In the genomic region with DNA sequence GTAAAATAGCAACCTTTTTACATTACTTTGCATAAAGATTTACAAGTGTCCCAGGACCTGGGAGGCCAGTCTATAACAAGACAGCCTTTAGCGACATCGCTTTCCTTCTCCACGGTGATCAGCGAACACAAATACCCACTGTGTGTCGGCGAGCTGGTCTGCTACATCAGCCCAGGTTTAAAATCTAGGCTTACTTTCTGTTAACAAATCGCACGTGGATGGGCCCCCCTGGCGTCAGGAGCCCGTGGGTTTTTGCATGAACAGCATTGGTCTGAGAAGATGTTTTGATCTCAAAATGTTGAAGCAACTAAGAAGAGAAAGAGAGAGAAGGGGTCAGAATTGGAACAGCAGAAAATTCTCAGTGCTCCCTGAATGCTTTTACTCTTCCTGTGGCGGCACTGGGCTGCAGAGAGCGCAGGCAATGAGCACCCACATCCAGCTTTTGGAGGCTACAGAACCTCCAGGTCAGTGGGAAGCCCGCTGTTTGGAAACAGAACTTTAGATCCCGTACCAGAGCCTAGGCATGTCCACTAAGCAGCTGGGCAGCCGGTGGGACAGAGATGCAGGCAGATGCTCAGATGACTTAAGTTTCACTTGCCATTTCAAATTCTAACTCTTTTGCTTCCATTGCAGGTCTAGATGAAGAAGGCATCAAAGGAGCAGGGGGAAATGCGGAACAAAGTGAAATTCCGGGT, we compare ENCODE assay signal across 17 cellular contexts. TPM values are rescaled to one million over a fixed set of nuclear protein-coding genes. Genes with fewer than 3 reads are reported as not detected.
DNase-seq lines count a peak whose midpoint lies in the region; ATAC-seq, FAIRE-seq and TF ChIP-seq lines count a peak whose summit lies in the region.
"Had no signal": no experiment of that assay in that cellular context is flagged by ENCODE, and none has a peak within 500 bp of the region (broad histone marks: within the 10 kb centered on the region; RNA-seq: fewer than 3 reads in every experiment).

No MANE protein-coding gene starts in this region.

- TF ChIP-seq RAD21 in H1 (IDR thresholded peaks at IDR 0.05 in 1 of 2, conservative IDR thresholded peaks at IDR 0.05 in 1 of 2; ENCODE audit: low read depth in 2 of 2, low read length in 2 of 2) = no peak

- H3K4me1 ChIP-seq in H9 (ENCODE audit: insufficient read depth, low read length) (peaks cover 10% of the 10 kb centered on the region), H1 (replicated peaks in 1 of 4; ENCODE audit: control insufficient read depth in 3 of 4, insufficient read depth in 4 of 4, low read length in 3 of 4) (peaks cover 0 to 20% (median 10%) of the 10 kb centered on the region in 4 experiments; a peak in 4 of 7 replicates)
- H3K4me1 ChIP-seq: SJSA1 had no signal

- peaks cover 45% of the 10 kb centered on the region in 2 experiments for H3K4me1 Mint-ChIP-seq in H9
- peaks cover 6% of the 10 kb centered on the region for H3K4me1 Mint-ChIP-seq in activated CD4-positive, alpha-beta T cell treated with anti-CD3 and anti-CD28 coated beads, Interleukin-2, amount 10 ng/mL, durations not matched to agents 24 days and 14 days

- no peak overlapping the region for H3T11ph ChIP-seq in H9 (ENCODE audit: low read length)

- no peaks in the 10 kb centered on the region for H3K27me3 ChIP-seq in H9 (ENCODE audit: insufficient read depth, low read length)
- H3K27me3 ChIP-seq in H1 (replicated peaks in 1 of 4; ENCODE audit: control insufficient read depth in 3 of 4, extremely low read depth in 1 of 4, insufficient read depth in 3 of 4, low read length in 3 of 4) = no peaks in the 10 kb centered on the region
- H3K27me3 ChIP-seq: SJSA1 had no signal

- TF ChIP-seq EP300 in H1 (IDR thresholded peaks at IDR 0.05; ENCODE audit: borderline replicate concordance in 1 of 2, low read depth in 2 of 2, low read length in 2 of 2) = no peak

- TF ChIP-seq CTCF in H9 (conservative IDR thresholded peaks at IDR 0.05) = no peak
- TF ChIP-seq CTCF in H1 (IDR thresholded peaks at IDR 0.05; ENCODE audit: control extremely low read depth in 1 of 3, insufficient read depth in 1 of 3, low read depth in 1 of 3, low read length in 3 of 3) = no peak

- no peak overlapping the region for H2BK5ac ChIP-seq in H9 (ENCODE audit: insufficient read length, low read length)
- H2BK5ac ChIP-seq in H1 (ENCODE audit: low read depth, low read length) = no peak overlapping the region

- no peak for DNase-seq in H9
- peak; percentile 11 for DNase-seq in MV-4-11 (lab: John Stamatoyannopoulos, UW)
- no peak for DNase-seq in H1 (ENCODE audit: low read depth in 1 of 2, low spot score in 2 of 2)
- DNase-seq in sciatic nerve (ENCODE audit: low spot score) = peak; percentile 36
- no peak for DNase-seq in activated CD4-positive, alpha-beta T cell treated with anti-CD3 and anti-CD28 coated beads, Interleukin-2, amount 10 ng/mL, durations not matched to agents 24 days and 14 days
- no peak for DNase-seq in OCI-M2 (lab: John Stamatoyannopoulos, UW; ENCODE audit: unreplicated experiment)
- DNase-seq in epidermal melanocyte (ENCODE audit: insufficient read length, low spot score) = no peak
- DNase-seq: Caco-2, DMS53, NCI-H1436, NCI-H2029 treated with DMSO at 0.1 percent for 48 hours, NCI-H2171 treated with DMSO at 0.1 percent for 48 hours, NCI-H446 treated with DMSO at 0.1 percent for 48 hours, PC-9 had no signal

- intact Hi-C loops in sciatic nerve (cut with DNase I) = no loop called here
- intact Hi-C loops in activated CD4-positive, alpha-beta T cell treated with anti-CD3 and anti-CD28 coated beads, Interleukin-2, amount 10 ng/mL, durations not matched to agents 24 days and 14 days (cut with micrococcal nuclease) = no loop called here

- H3K14ac ChIP-seq in H9 (ENCODE audit: insufficient read depth, low read length) (no peak overlapping the region), H1 (ENCODE audit: insufficient read length) (no peak overlapping the region)

- WGBS in H9 (ENCODE audit: extremely low coverage, insufficient read length, low lambda C conversion rate) = no CpG with 5 or more reads among the region's 17 CpGs
- WGBS in H1 (ENCODE audit: extremely low coverage in 1 of 2, insufficient coverage in 1 of 2, insufficient read length in 1 of 2, insufficient replicate concordance in 2 of 2, low coverage in 1 of 2, low lambda C conversion rate in 2 of 2, missing lambda C conversion rate in 1 of 2), 2 experiments = 74% methylated on average over 17 of the region's 17 CpGs; no CpG with 5 or more reads in 1 of the 2 experiments

- no peak overlapping the region for H4K8ac ChIP-seq in H9 (replicated peaks; ENCODE audit: insufficient read length, low read depth, low read length)
- H4K8ac ChIP-seq in H1 (ENCODE audit: extremely low read depth, insufficient read depth, low read length) = no peak overlapping the region; the same call in 1 of the 2 replicates

- H3K27ac ChIP-seq in H9 (ENCODE audit: insufficient read length, low read depth, low read length) (no peak overlapping the region), H1 (ENCODE audit: low read depth, low read length) (no peak overlapping the region)
- H3K27ac ChIP-seq: PC-9, SJSA1 had no signal

- H4K5ac ChIP-seq in H9 (ENCODE audit: insufficient read length, low read depth, low read length) (no peak overlapping the region), H1 (ENCODE audit: insufficient read length, low read depth, low read length) (no peak overlapping the region)

- 0 out of 5 replicates have a peak overlapping the region, but pooled peaks of 1 of the 2 experiments have one; percentile 24 for H3K4me3 Mint-ChIP-seq in H9
- no peak overlapping the region for H3K4me3 Mint-ChIP-seq in activated CD4-positive, alpha-beta T cell treated with anti-CD3 and anti-CD28 coated beads, Interleukin-2, amount 10 ng/mL, durations not matched to agents 24 days and 14 days

- no peak overlapping the region for H2AK5ac ChIP-seq in H9 (ENCODE audit: insufficient read length, low read length)
- H2AK5ac ChIP-seq in H1 (ENCODE audit: low read depth, low read length) = no peak overlapping the region

- H2BK15ac ChIP-seq in H9 (ENCODE audit: low read depth, low read length) (no peak overlapping the region), H1 (ENCODE audit: low read length) (no peak overlapping the region)

- FAIRE-seq in H1 (lab: Jason Lieb, UNC) = no peak
- FAIRE-seq: H54, K562 had no signal

- H2BK20ac ChIP-seq in H9 (ENCODE audit: low read depth, low read length, poor library complexity, severe bottlenecking) (no peak overlapping the region), H1 (ENCODE audit: low read length) (no peak overlapping the region)

- ATAC-seq in sciatic nerve = no peak
- ATAC-seq: K562 had no signal

- TF ChIP-seq POLR2A in H1 (IDR thresholded peaks at IDR 0.05; ENCODE audit: control extremely low read depth in 1 of 2, low read depth in 2 of 2, low read length in 2 of 2) = no peak

- peak overlapping the region in 1 of 3 experiments; percentile 88; a peak in 2 of 7 replicates for H3K27ac Mint-ChIP-seq in H9
- H3K27ac Mint-ChIP-seq in activated CD4-positive, alpha-beta T cell treated with anti-CD3 and anti-CD28 coated beads, Interleukin-2, amount 10 ng/mL, durations not matched to agents 24 days and 14 days = no peak overlapping the region

- H3K23ac ChIP-seq in H9 (ENCODE audit: insufficient read length, low read depth, low read length) = no peak overlapping the region
- H3K23ac ChIP-seq in H1 (ENCODE audit: insufficient read length) = no peak overlapping the region

- peaks cover 4% of the 10 kb centered on the region for H3K27me3 Mint-ChIP-seq in H9 (ENCODE audit: low read depth)
- H3K27me3 Mint-ChIP-seq in activated CD4-positive, alpha-beta T cell treated with anti-CD3 and anti-CD28 coated beads, Interleukin-2, amount 10 ng/mL, durations not matched to agents 24 days and 14 days = peaks cover 13% of the 10 kb centered on the region

- H2BK12ac ChIP-seq in H9 (ENCODE audit: insufficient read length, low read depth, low read length) = no peak overlapping the region
- H2BK12ac ChIP-seq in H1 (ENCODE audit: low read depth, low read length) = no peak overlapping the region

- H2AFZ ChIP-seq in H9 (ENCODE audit: low read length) = no peak overlapping the region
- H2AFZ ChIP-seq in H1 (ENCODE audit: low read length) = no peak overlapping the region
- H2AFZ ChIP-seq: PC-9 had no signal

- H3K9ac ChIP-seq in H9 (ENCODE audit: extremely low read depth, insufficient read length, low read length) (no peak overlapping the region), H1 (replicated peaks in 1 of 4; ENCODE audit: extremely low read depth in 1 of 4, low read depth in 3 of 4, low read length in 3 of 4) (no peak overlapping the region)

- H3K36me3 ChIP-seq in H1 (ENCODE audit: control insufficient read depth in 2 of 4, insufficient read depth in 4 of 4, low read length in 3 of 4) = no peaks in the 10 kb centered on the region; a peak in 1 of 8 replicates
- H3K36me3 ChIP-seq: SJSA1 had no signal

- H4K91ac ChIP-seq in H9 (ENCODE audit: insufficient read length, low read depth, low read length) = no peak overlapping the region
- H4K91ac ChIP-seq in H1 (replicated peaks; ENCODE audit: insufficient read length, low read length) = peak overlapping the region; percentile 20

- H3K4ac ChIP-seq in H9 (ENCODE audit: low read depth, low read length) (no peak overlapping the region), H1 (replicated peaks; ENCODE audit: insufficient read length, low read depth, low read length) (no peak overlapping the region)

- no peaks in the 10 kb centered on the region for H3K79me1 ChIP-seq in H9 (ENCODE audit: insufficient read depth, low read depth, low read length, poor library complexity, severe bottlenecking)
- no peaks in the 10 kb centered on the region for H3K79me1 ChIP-seq in H1 (ENCODE audit: low read depth, low read length)

- CTCF ChIA-PET in H1 (lab: Charles Lee; ENCODE audit: partially characterized antibody) = interaction anchor here (0.8 to 2.5 kb wide), 7 partner anchors 10 to 50 kb away, joined by 3 to 9 read pairs (median 3); no protein-coding TSS in a partner anchor

- H3K4me2 ChIP-seq in H9 (ENCODE audit: insufficient read depth, insufficient read length, low read length) = peak overlapping the region; percentile 11
- H3K4me2 ChIP-seq in H1 (ENCODE audit: insufficient read depth in 1 of 2, low read depth in 2 of 2, low read length in 2 of 2) = no peak overlapping the region; a peak in 1 of 4 replicates
- H3K4me2 ChIP-seq: PC-9 had no signal

- H3K9me3 ChIP-seq in H9 (ENCODE audit: control insufficient read depth, low read depth, low read length) (no peaks in the 10 kb centered on the region), H1 (ENCODE audit: insufficient read depth in 2 of 2, low read depth in 1 of 2, low read length in 1 of 2) (no peaks in the 10 kb centered on the region)
- H3K9me3 ChIP-seq: Caco-2, SJSA1 had no signal

- H3K23me2 ChIP-seq in H9 (ENCODE audit: insufficient read length, low read depth, low read length, poor library complexity, severe bottlenecking) (no peaks in the 10 kb centered on the region), H1 (ENCODE audit: low read depth, low read length) (no peaks in the 10 kb centered on the region)

- H4K20me1 ChIP-seq in H9 (ENCODE audit: control insufficient read depth, insufficient read depth, insufficient read length) = no peaks in the 10 kb centered on the region
- H4K20me1 ChIP-seq in H1 (replicated peaks in 1 of 2; ENCODE audit: control insufficient read depth in 1 of 2, insufficient read depth in 2 of 2, low read length in 2 of 2) = no peaks in the 10 kb centered on the region

- POLR2A ChIA-PET in H1 (lab: Charles Lee; ENCODE audit: partially characterized antibody) = interaction anchor here (1.5 kb wide), 1 partner anchor 32 kb away, joined by 4 read pairs; no protein-coding TSS in a partner anchor

- H3K79me2 ChIP-seq in H9 (ENCODE audit: insufficient read depth, low read length) (no peaks in the 10 kb centered on the region), H1 (ENCODE audit: control insufficient read depth in 1 of 2, insufficient read depth in 2 of 2, low read length in 2 of 2) (no peaks in the 10 kb centered on the region)

- H2BK120ac ChIP-seq in H9 (ENCODE audit: low read depth, low read length, poor library complexity, severe bottlenecking) = no peak overlapping the region
- no peak overlapping the region for H2BK120ac ChIP-seq in H1 (replicated peaks; ENCODE audit: low read depth, low read length)

- H3K56ac ChIP-seq in H9 (ENCODE audit: insufficient read length, low read depth, low read length) = no peak overlapping the region
- no peak overlapping the region for H3K56ac ChIP-seq in H1 (replicated peaks; ENCODE audit: insufficient read length, low read depth, low read length)

- H3K18ac ChIP-seq in H9 (ENCODE audit: insufficient read length, low read depth, low read length) = no peak overlapping the region
- peak overlapping the region; percentile 15; the same call in 1 of the 2 replicates for H3K18ac ChIP-seq in H1 (ENCODE audit: extremely low read depth, low read length)

- peaks cover 2 to 16% (median 6%) of the 10 kb centered on the region in 3 experiments; a peak in 4 of 7 replicates for H3K36me3 Mint-ChIP-seq in H9 (ENCODE audit: insufficient read depth in 1 of 3, low read depth in 3 of 3)
- H3K36me3 Mint-ChIP-seq in activated CD4-positive, alpha-beta T cell treated with anti-CD3 and anti-CD28 coated beads, Interleukin-2, amount 10 ng/mL, durations not matched to agents 24 days and 14 days (ENCODE audit: low read depth) = no peaks in the 10 kb centered on the region

- H3K9me3 Mint-ChIP-seq in H9 = peaks cover 4% of the 10 kb centered on the region in 2 experiments; a peak in 4 of 5 replicates
- no peaks in the 10 kb centered on the region for H3K9me3 Mint-ChIP-seq in activated CD4-positive, alpha-beta T cell treated with anti-CD3 and anti-CD28 coated beads, Interleukin-2, amount 10 ng/mL, durations not matched to agents 24 days and 14 days

- no peak overlapping the region for H3K4me3 ChIP-seq in H1 (ENCODE audit: extremely low read depth in 1 of 4, insufficient read depth in 2 of 4, low read depth in 3 of 4, low read length in 4 of 4)
- H3K4me3 ChIP-seq: K562, PC-9, SJSA1 had no signal

RNA-seq across cellular contexts. Expression of gene CYP27C1, which starts 32.9 kb away (rescaled TPM):
- total RNA-seq in H9 (2021) (2.3 TPM in 2 replicates), sciatic nerve (0.31 TPM)
- total RNA-seq in H1 (2021; fragmentation: NEBNext Ultra II Directional; extraction: Animal tissue kit (Norgen Biotek cat#: 25700)) = 2.8 and 3.2 TPM in 2 replicates
- polyA plus RNA-seq in H1 (2011; rRNA removed) = 1.3 and 1.4 TPM in 2 replicates
- polyA plus RNA-seq in H1 (2011; cell fraction: cytosol; rRNA removed) = 1.8 TPM
- 3.6 TPM for polyA plus RNA-seq in H1 (2011; cell fraction: nucleus; rRNA removed)
- 3.2 to 3.8 TPM (median 3.5 TPM) in 4 replicates for polyA plus RNA-seq in H1 (2012, experiment 1 of 2)
- polyA plus RNA-seq in H1 (2012, experiment 2 of 2) = 1.5 TPM
- 1.5 TPM for polyA plus RNA-seq in H1 (2013, experiment 1 of 2)
- polyA plus RNA-seq in H1 (2013, experiment 2 of 2) = 1.2 TPM
- 1.4 and 2.8 TPM in 2 replicates for polyA minus RNA-seq in H1 (2011; rRNA and poly(A)+ RNA removed)
- polyA minus RNA-seq in H1 (2011; cell fraction: cytosol; rRNA and poly(A)+ RNA removed) = 1.1 TPM
- polyA minus RNA-seq in H1 (2011; cell fraction: nucleus; rRNA and poly(A)+ RNA removed) = 1.1 TPM
- total RNA-seq in activated CD4-positive, alpha-beta T cell treated with anti-CD3 and anti-CD28 coated beads, Interleukin-2, amount 10 ng/mL, durations not matched to agents 24 days and 14 days = not detected in 2 replicates
- total RNA-seq: K562 had no signal
- polyA plus RNA-seq: K562 had no signal

Comparison
In these comparisons a context has a peak if more than half of its experiments do, and no peak if none do; other contexts are left out.
1. DNase-seq: peak in MV-4-11 (single experiment) and sciatic nerve (single experiment); none in H9 (single experiment), H1 (0 of 2), activated CD4-positive, alpha-beta T cell treated with anti-CD3 and anti-CD28 coated beads, Interleukin-2, amount 10 ng/mL, durations not matched to agents 24 days and 14 days (single experiment), OCI-M2 (single experiment) and epidermal melanocyte (single experiment).